8 cellular contexts compared by ENCODE assay signal in genomic region chr12:53180270-53180930, GRCh38. TPM values are rescaled to one million over a fixed set of nuclear protein-coding genes. Genes with fewer than 3 reads are reported as not detected.
DNase-seq lines count a peak whose midpoint lies in the region; ATAC-seq lines count a peak whose summit lies in the region.

CSAD (minus strand) TSS chr12:53180925; CDS start chr12:53173470, 7,455 bp downstream.
ZNF740 (plus strand) TSS chr12:53180722; CDS start chr12:53181984, 1,262 bp downstream.

- H3K9me3 Mint-ChIP-seq in memory B cell, result no peaks in the 10 kb centered on the region

- POLR2A ChIA-PET in activated CD8-positive, alpha-beta memory T cell treated with anti-CD3 and anti-CD28 coated beads for 36 hours (lab: Charles Lee), result interaction anchor here (0.6 to 2.4 kb wide), 17 partner anchors 10 to 141 kb away, joined by 3 to 21 read pairs (median 4); partner anchors contain the start of genes AAAS, ITGB7, MYG1 and PFDN5

- ATAC-seq in GM21360 (IDR thresholded peaks at IDR 0.05; ENCODE audit: unreplicated experiment), result peak; percentile 86
- peak; percentile 94 for ATAC-seq in memory B cell (ENCODE audit: low read depth)

- peak within 1 kb of the TSS; percentile 97 for H3K4me3 Mint-ChIP-seq in memory B cell

- no peaks in the 10 kb centered on the region for H3K27me3 Mint-ChIP-seq in memory B cell

- DNase-seq in CMK (ENCODE audit: low read depth), result peak; percentile 96
- DNase-seq in HT1080 (ENCODE audit: low read depth), result peak; percentile 98
- DNase-seq in NOMO-1 (lab: John Stamatoyannopoulos, UW; ENCODE audit: unreplicated experiment in 2 of 2), result peak; percentile 94 to 96
- peak; percentile 93 for DNase-seq in effector CD8-positive, alpha-beta T cell (lab: John Stamatoyannopoulos, UW)
- peak; percentile 87 to 94 for DNase-seq in memory B cell (ENCODE audit: low spot score in 2 of 2)
- DNase-seq in stimulated activated CD8-positive, alpha-beta memory T cell treated with anti-CD3 and anti-CD28 coated beads, Interleukin-12 subunit alpha, Interleukin-12 subunit beta, amount 100 ng/mL, for 1 hour (ENCODE audit: low read depth), result peak; percentile 96

- peak within 1 kb of the TSS; percentile 94 for H3K27ac Mint-ChIP-seq in memory B cell

- CTCF ChIA-PET in activated CD8-positive, alpha-beta memory T cell treated with anti-CD3 and anti-CD28 coated beads for 36 hours (lab: Charles Lee), result interaction anchor here (0.6 to 3.4 kb wide), 9 partner anchors 11 to 141 kb away, joined by 3 to 19 read pairs (median 5); partner anchors contain the start of genes AAAS and SPRYD3

- peaks cover 39% of the 10 kb centered on the region for H3K4me1 Mint-ChIP-seq in memory B cell

- peaks cover 9% of the 10 kb centered on the region for H3K36me3 Mint-ChIP-seq in memory B cell

RNA-seq across cellular contexts. Expression of gene CSAD, which starts in this region (rescaled TPM):
- 3.1 and 3.7 TPM in 2 replicates for total RNA-seq in HT1080 (2014; rRNA removed; shearing (Covaris generic))
- polyA plus RNA-seq in HT1080 (2015; cell fraction: cytosol; rRNA removed), result 1.5 and 3.4 TPM in 2 replicates
- 37.9 and 47.5 TPM in 2 replicates for polyA plus RNA-seq in HT1080 (2015; cell fraction: nucleus; rRNA removed)
- 10 to 100 TPM; 14.1 to 14.8 TPM for total RNA-seq in activated CD8-positive, alpha-beta memory T cell treated with anti-CD3 and anti-CD28 coated beads for 36 hours

RNA-seq across cellular contexts. Expression of gene ZNF740, which starts in this region (rescaled TPM):
- total RNA-seq in HT1080 (2014; rRNA removed; shearing (Covaris generic)), result 15.9 and 19.0 TPM in 2 replicates
- polyA plus RNA-seq in HT1080 (2015; cell fraction: cytosol; rRNA removed), result 9.9 and 14.4 TPM in 2 replicates
- polyA plus RNA-seq in HT1080 (2015; cell fraction: nucleus; rRNA removed), result 35.2 and 55.3 TPM in 2 replicates
- 10 to 100 TPM; 44.1 to 45.9 TPM for total RNA-seq in activated CD8-positive, alpha-beta memory T cell treated with anti-CD3 and anti-CD28 coated beads for 36 hours

Comparison
In these comparisons a context has a peak if more than half of its experiments do, and no peak if none do; other contexts are left out.
1. Peak in every context shown above with its lines: DNase-seq and ATAC-seq.